7 cellular contexts compared by ENCODE assay signal in the genomic region with DNA sequence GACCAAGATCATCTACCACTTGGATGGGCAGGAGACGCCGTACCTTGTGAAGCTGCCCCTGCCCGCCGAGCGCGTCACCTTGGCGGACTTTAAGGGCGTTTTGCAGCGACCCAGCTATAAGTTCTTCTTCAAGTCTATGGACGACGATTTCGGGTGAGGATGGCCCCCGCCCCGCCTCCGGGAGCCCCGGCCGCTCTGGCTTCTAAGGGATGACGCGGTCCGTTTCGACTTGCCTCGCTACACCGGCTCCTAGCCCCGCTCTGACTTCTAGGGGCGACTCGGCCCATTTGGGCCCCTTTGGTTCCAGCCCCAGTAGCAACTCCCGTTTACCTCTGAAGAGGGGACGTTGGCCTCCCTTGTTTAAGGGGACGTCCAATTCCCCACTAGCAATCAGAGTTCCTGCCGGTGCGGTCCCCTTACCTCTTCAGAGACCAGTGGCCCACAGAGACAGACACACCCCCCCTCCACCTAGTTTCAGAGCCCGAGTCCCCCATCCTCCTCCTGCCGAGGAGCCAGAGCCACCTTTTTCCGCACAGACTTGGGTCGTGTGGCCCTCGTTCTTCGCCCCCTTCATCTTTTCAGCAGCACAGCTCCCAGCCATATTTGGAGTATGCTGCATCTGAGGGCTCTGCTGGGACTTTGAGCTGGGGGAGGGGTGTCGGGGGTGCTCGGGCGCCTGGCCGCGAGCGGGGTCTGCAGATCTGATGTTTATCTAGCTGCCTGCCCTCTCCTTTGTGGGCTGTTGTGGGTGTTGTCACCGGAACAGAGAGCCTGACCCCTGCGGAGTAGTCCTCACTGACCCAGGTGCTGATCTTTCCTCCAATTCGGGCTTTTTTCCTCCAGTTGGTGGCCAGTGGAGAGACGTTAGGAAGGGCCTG. TPM values are rescaled to one million over a fixed set of nuclear protein-coding genes. Genes with fewer than 3 reads are reported as not detected.
A peak's percentile ranks its signal among the peaks of the same experiment; 100 is the strongest.
DNase-seq lines count a peak whose midpoint lies in the region; ATAC-seq and TF ChIP-seq lines count a peak whose summit lies in the region.

No MANE protein-coding gene starts in this region.

- H3K4me3 ChIP-seq in HFF-Myc (replicated peaks; ENCODE audit: low read depth, low read length), result peak overlapping the region; percentile 94
- H3K4me3 ChIP-seq in fibroblast of villous mesenchyme (ENCODE audit: low read depth, low read length), result peak overlapping the region; percentile 92
- H3K4me3 ChIP-seq in neural progenitor cell, result peak overlapping the region; percentile 100

- H3K79me2 ChIP-seq in neural progenitor cell (ENCODE audit: low read depth), result peaks cover 62% of the 10 kb centered on the region

- TF ChIP-seq CTCF in HFF-Myc (IDR thresholded peaks at IDR 0.05; ENCODE audit: low read depth, low read length, missing control alignments) (no peak), fibroblast of villous mesenchyme (IDR thresholded peaks at IDR 0.05; ENCODE audit: insufficient read depth, low read depth, low read length) (no peak), neural progenitor cell (IDR thresholded peaks at IDR 0.05) (no peak)

- no peak for DNase-seq in HFF-Myc (ENCODE audit: extremely low read depth, low read depth)
- peak; percentile 36 for DNase-seq in NCI-H2107 treated with DMSO at 0.1 percent for 48 hours (lab: John Stamatoyannopoulos, UW; ENCODE audit: unreplicated experiment)
- peak; percentile 74 to 76 for DNase-seq in activated T-cell treated with anti-CD3 and anti-CD28 coated beads, Interleukin-2, amount 50 U/mL, for 48 hours
- DNase-seq in fibroblast of villous mesenchyme (ENCODE audit: low read depth), result peak; percentile 37
- DNase-seq in neural progenitor cell (ENCODE audit: low spot score), result peak; percentile 62
- DNase-seq in dedifferentiated amniotic fluid mesenchymal stem cell (ENCODE audit: extremely low spot score), result no peak

- H3K9me3 ChIP-seq in neural progenitor cell (ENCODE audit: low read depth), result no peaks in the 10 kb centered on the region

- H3K4me1 ChIP-seq in neural progenitor cell, result peaks cover 19% of the 10 kb centered on the region

- H3K4me3 Mint-ChIP-seq in neural progenitor cell, result peak overlapping the region; percentile 99

- no peaks in the 10 kb centered on the region for H3K9me3 Mint-ChIP-seq in neural progenitor cell

- H3K27ac Mint-ChIP-seq in neural progenitor cell, result peak overlapping the region; percentile 97

- peak overlapping the region; percentile 92 for H3K27ac ChIP-seq in neural progenitor cell

- peak; percentile 40 for ATAC-seq in GM18498 (IDR thresholded peaks at IDR 0.05; ENCODE audit: unreplicated experiment)

- peaks cover 4% of the 10 kb centered on the region for H3K36me3 Mint-ChIP-seq in neural progenitor cell

- H4K20me1 ChIP-seq in neural progenitor cell (ENCODE audit: low read depth), result peaks cover 38% of the 10 kb centered on the region

- peaks cover 12% of the 10 kb centered on the region for H3K27me3 Mint-ChIP-seq in neural progenitor cell (ENCODE audit: insufficient read depth, low read depth)

- H3K36me3 ChIP-seq in neural progenitor cell, result no peaks in the 10 kb centered on the region

- H3K27me3 ChIP-seq in neural progenitor cell, result no peaks in the 10 kb centered on the region

- peaks cover 36% of the 10 kb centered on the region for H3K4me1 Mint-ChIP-seq in neural progenitor cell

- peak overlapping the region; percentile 86 for H3K4me2 ChIP-seq in neural progenitor cell

- H3K9ac ChIP-seq in neural progenitor cell, result peak overlapping the region; percentile 87

- peak overlapping the region; percentile 82 for H2AFZ ChIP-seq in neural progenitor cell (replicated peaks)

- H3F3A ChIP-seq in neural progenitor cell (ENCODE audit: low read depth), result peaks cover 42% of the 10 kb centered on the region

RNA-seq across cellular contexts. Expression of a gene that starts 0.7 kb away (rescaled TPM):
- total RNA-seq in fibroblast of villous mesenchyme (39.3 and 46.1 TPM in 2 replicates), neural progenitor cell (ENCODE audit: low replicate concordance) (29.8 and 59.2 TPM in 2 replicates)

RNA-seq across cellular contexts. Expression of a gene that starts 18.8 kb away (rescaled TPM):
- 375 and 469 TPM in 2 replicates for total RNA-seq in fibroblast of villous mesenchyme
- 309 and 335 TPM in 2 replicates for total RNA-seq in neural progenitor cell (ENCODE audit: low replicate concordance)

RNA-seq across cellular contexts. Expression of a gene that starts 20.7 kb away (rescaled TPM):
- total RNA-seq in fibroblast of villous mesenchyme (28.0 and 30.7 TPM in 2 replicates), neural progenitor cell (ENCODE audit: low replicate concordance) (36.4 and 69.1 TPM in 2 replicates)

RNA-seq across cellular contexts. Expression of a gene that starts 30.1 kb away (rescaled TPM):
- total RNA-seq in fibroblast of villous mesenchyme (33.5 and 51.0 TPM in 2 replicates), neural progenitor cell (ENCODE audit: low replicate concordance) (22.0 and 30.4 TPM in 2 replicates)

RNA-seq across cellular contexts. Expression of a gene that starts 59.0 kb away (rescaled TPM):
- total RNA-seq in fibroblast of villous mesenchyme, result not detected in 2 replicates
- total RNA-seq in neural progenitor cell (ENCODE audit: low replicate concordance), result not detected in 2 replicates

Comparison
In these comparisons a context has a peak if more than half of its experiments do, and no peak if none do; other contexts are left out.
1. DNase-seq: peak in NCI-H2107 treated with DMSO at 0.1 percent for 48 hours (single experiment), activated T-cell treated with anti-CD3 and anti-CD28 coated beads, Interleukin-2, amount 50 U/mL, for 48 hours (2 of 2), fibroblast of villous mesenchyme (single experiment) and neural progenitor cell (single experiment); none in HFF-Myc (single experiment) and dedifferentiated amniotic fluid mesenchymal stem cell (single experiment).
2. Peak in every context shown above with its lines, with median percentiles within 50 percentile points of each other: H3K4me3 ChIP-seq.